Comparison of ENCODE assay signal across 12 cellular contexts in the genomic region with DNA sequence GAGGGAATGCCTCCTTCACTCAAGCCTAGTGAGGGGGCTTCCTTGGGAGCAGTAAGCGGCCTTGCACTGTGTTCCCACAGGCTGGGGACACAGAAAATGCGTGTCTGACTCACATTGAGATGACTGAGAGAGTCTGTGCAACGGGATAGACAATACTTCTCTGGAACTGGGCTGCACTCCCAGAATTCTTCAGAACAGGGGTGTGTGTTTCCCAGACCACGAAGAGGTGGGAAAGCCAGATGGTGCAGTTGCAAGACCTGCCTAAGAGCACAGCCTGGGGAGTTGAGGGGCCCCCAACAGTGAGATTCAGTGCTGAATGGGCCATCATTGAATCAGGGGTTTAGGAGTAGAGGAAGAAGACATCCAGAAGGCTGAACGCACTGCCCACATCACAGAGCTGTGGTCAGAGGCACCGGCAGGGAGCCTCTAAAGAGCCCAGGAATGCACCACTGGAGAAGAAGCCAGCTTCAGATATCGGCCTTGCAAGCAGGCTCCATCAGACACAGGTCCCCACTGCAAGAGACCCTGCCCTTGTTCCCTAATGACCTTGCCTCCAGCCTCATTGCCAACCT. TPM values are rescaled to one million over a fixed set of nuclear protein-coding genes. Genes with fewer than 3 reads are reported as not detected.
"Had no signal": no experiment of that assay in that cellular context is flagged by ENCODE, and none has a peak within 500 bp of the region (broad histone marks: within the 10 kb centered on the region; RNA-seq: fewer than 3 reads in every experiment).

No MANE protein-coding gene starts in this region.

- H3K9me3 ChIP-seq: ascending aorta had no signal

- DNase-seq: activated CD4-positive, alpha-beta T cell treated with anti-CD3 and anti-CD28 coated beads, Interleukin-2, amount 50 U/mL, for 1 hour; activated CD8-positive, alpha-beta memory T cell treated with anti-CD3 and anti-CD28 coated beads, Interleukin-2, amount 50 U/mL, for 4 hours; activated effector memory CD4-positive, alpha-beta T cell treated with Interleukin-2 at 50 U/mL for 16 hours; activated naive CD4-positive, alpha-beta T cell treated with anti-CD3 and anti-CD28 coated beads, Interleukin-2, amount 50 U/mL, for 16 hours; activated T-cell treated with anti-CD3 and anti-CD28 coated beads, Interleukin-2, amount 50 U/mL, for 48 hours; effector memory CD4-positive, alpha-beta T cell; foreskin keratinocyte; retina; stimulated activated naive B cell treated with anti-CD40 and anti-IgM and Interleukin-4, amounts not matched to agents 10 μg/mL and 1 μg/mL and 100 μg/mL, for 72 hours had no signal

- H3K27ac ChIP-seq: ascending aorta, foreskin keratinocyte had no signal

- FAIRE-seq: keratinocyte had no signal

- H3K4me1 ChIP-seq: ascending aorta had no signal

- H3K4me3 ChIP-seq: ascending aorta had no signal

- H3K36me3 ChIP-seq: ascending aorta had no signal

RNA-seq across cellular contexts. Expression of gene EVA1A, which starts 49.3 kb away (rescaled TPM):
- total RNA-seq: ascending aorta; natural killer cell treated with Interleukin-12 subunit alpha and Interleukin-12 subunit beta and Interleukin-15 and Interleukin-18, amount 100 ng/mL, for 72 hours had no signal
